20 cellular contexts compared by ENCODE assay signal in the genomic region with DNA sequence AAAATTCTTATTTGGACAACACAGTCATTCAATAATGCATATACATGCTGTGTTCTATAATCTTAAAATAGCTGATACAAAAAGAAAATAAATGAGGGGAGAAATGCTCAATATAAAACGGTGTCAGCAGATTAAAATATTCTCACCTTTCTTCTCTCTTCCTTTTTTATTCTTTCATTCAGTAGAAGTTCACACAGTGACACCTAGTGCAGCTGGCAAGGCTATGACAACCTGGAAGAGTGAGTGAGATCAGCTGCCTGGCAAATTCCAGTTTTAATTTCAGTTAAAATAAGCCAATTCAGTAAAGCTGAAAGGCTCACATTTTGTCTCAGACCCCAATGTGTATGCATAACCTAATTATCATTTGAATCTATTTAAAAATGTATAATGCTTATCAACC.
DNase-seq lines count a peak whose midpoint lies in the region; ATAC-seq and TF ChIP-seq lines count a peak whose summit lies in the region.
"Had no signal": no experiment of that assay in that cellular context is flagged by ENCODE, and none has a peak within 500 bp of the region (broad histone marks: within the 10 kb centered on the region; RNA-seq: fewer than 3 reads in every experiment).

No MANE protein-coding gene starts in this region.

- ATAC-seq in HG03521 (IDR thresholded peaks at IDR 0.05; ENCODE audit: unreplicated experiment) (no peak), aorta (ENCODE audit: low FRiP score) (no peak)
- ATAC-seq: activated CD4-positive, alpha-beta T cell treated with anti-CD3 and anti-CD28 coated beads for 36 hours; left cardiac atrium; stimulated activated effector memory CD8-positive, alpha-beta T cell treated with anti-CD3 and anti-CD28 coated beads, Interleukin-12 subunit alpha, Interleukin-12 subunit beta, amount 100 ng/mL, for 72 hours had no signal

- 0 out of 2 replicates have a peak, but pooled peaks have one; percentile 17 for TF ChIP-seq CTCF in OCI-LY7 (conservative IDR thresholded peaks at IDR 0.05; ENCODE audit: low read length)
- peak; percentile 57 for TF ChIP-seq CTCF in chondrocyte (IDR thresholded peaks at IDR 0.05)
- TF ChIP-seq CTCF in retinal pigment epithelial cell (conservative IDR thresholded peaks at IDR 0.05; ENCODE audit: low read depth, low read length), result peak; percentile 59
- peak in 3 of 56 donors; percentile 7 to 15 (median 12) for TF ChIP-seq CTCF in dorsolateral prefrontal cortex (IDR thresholded peaks at IDR 0.05 in 54 of 56, conservative IDR thresholded peaks at IDR 0.05 in 2 of 56; ENCODE audit: low read depth in 1 of 56, partially characterized antibody in 56 of 56)

- peaks cover 5% of the 10 kb centered on the region for H3K36me3 Mint-ChIP-seq in chondrocyte (ENCODE audit: low read depth)
- H3K36me3 Mint-ChIP-seq: stimulated activated effector memory CD8-positive, alpha-beta T cell treated with anti-CD3 and anti-CD28 coated beads, Interleukin-12 subunit alpha, Interleukin-12 subunit beta, amount 100 ng/mL, for 72 hours had no signal

- no peaks in the 10 kb centered on the region for H3K4me1 Mint-ChIP-seq in chondrocyte (ENCODE audit: low read depth)
- H3K4me1 Mint-ChIP-seq: activated CD4-positive, alpha-beta T cell treated with anti-CD3 and anti-CD28 coated beads for 36 hours; stimulated activated effector memory CD8-positive, alpha-beta T cell treated with anti-CD3 and anti-CD28 coated beads, Interleukin-12 subunit alpha, Interleukin-12 subunit beta, amount 100 ng/mL, for 72 hours had no signal

- H3K4me2 ChIP-seq in OCI-LY7 (ENCODE audit: low read length), result no peak overlapping the region
- H3K4me2 ChIP-seq: smooth muscle cell had no signal

- H3K4me1 ChIP-seq in OCI-LY7 (ENCODE audit: insufficient read depth, low read length, poor library complexity, severe bottlenecking) (no peaks in the 10 kb centered on the region), aorta (ENCODE audit: control insufficient read depth in 1 of 2, insufficient read depth in 2 of 2, low read length in 2 of 2) (no peaks in the 10 kb centered on the region)
- H3K4me1 ChIP-seq: tibial nerve had no signal

- H3K4me3 ChIP-seq in OCI-LY7 (ENCODE audit: low read depth, low read length, poor library complexity, severe bottlenecking), result no peak overlapping the region
- H3K4me3 ChIP-seq in retinal pigment epithelial cell (ENCODE audit: low read length), result no peak overlapping the region
- H3K4me3 ChIP-seq in aorta (ENCODE audit: low read length in 2 of 2), result no peak overlapping the region
- no peak overlapping the region for H3K4me3 ChIP-seq in dorsolateral prefrontal cortex
- H3K4me3 ChIP-seq: smooth muscle cell, tibial nerve had no signal

- POLR2A ChIA-PET in OCI-LY7 (lab: Charles Lee), result no interaction called here

- no peak overlapping the region for H2AFZ ChIP-seq in OCI-LY7 (ENCODE audit: low read length)

- H3K27me3 ChIP-seq in aorta (ENCODE audit: control insufficient read depth in 1 of 2, insufficient read depth in 2 of 2, low read length in 1 of 2) (no peaks in the 10 kb centered on the region), dorsolateral prefrontal cortex (peaks cover 0 to 3% (median 0%) of the 10 kb centered on the region in 45 donors)
- H3K27me3 ChIP-seq: tibial nerve had no signal

- no peak overlapping the region for H3K4me3 Mint-ChIP-seq in chondrocyte (ENCODE audit: unreplicated experiment)
- H3K4me3 Mint-ChIP-seq: activated CD4-positive, alpha-beta T cell treated with anti-CD3 and anti-CD28 coated beads for 36 hours; HFFc6; stimulated activated effector memory CD8-positive, alpha-beta T cell treated with anti-CD3 and anti-CD28 coated beads, Interleukin-12 subunit alpha, Interleukin-12 subunit beta, amount 100 ng/mL, for 72 hours; T-helper 2 cell treated with Interferon-gamma antibody and Interleukin-4, amounts not matched to agents 5 μg/mL and 100 μg/mL, for 36 hours had no signal

- H3K9me2 ChIP-seq in OCI-LY7 (ENCODE audit: insufficient read depth, low read length), result no peaks in the 10 kb centered on the region

- DNase-seq in NCI-H2171 treated with DMSO at 0.1 percent for 48 hours (lab: John Stamatoyannopoulos, UW) (peak; percentile 23), NCI-H2171 (lab: John Stamatoyannopoulos, UW) (no peak), OCI-LY7 (ENCODE audit: low spot score) (no peak), chondrocyte (ENCODE audit: low spot score) (no peak), retinal pigment epithelial cell (ENCODE audit: low read depth) (no peak), aorta (no peak), dorsolateral prefrontal cortex (no peak)
- DNase-seq: ACHN; activated CD4-positive, alpha-beta T cell treated with anti-CD3 and anti-CD28 coated beads for 36 hours; activated naive CD4-positive, alpha-beta T cell treated with Interleukin-2 at 50 U/mL for 16 hours; effector CD4-positive, alpha-beta T cell; HFFc6; left cardiac atrium; NCI-H1417 treated with DMSO at 0.1 percent for 48 hours; NCI-H524 had no signal

- no peaks in the 10 kb centered on the region for H4K20me1 ChIP-seq in OCI-LY7 (ENCODE audit: insufficient read depth, low read length)

- intact Hi-C loops in OCI-LY7 (cut with micrococcal nuclease; ENCODE audit: unreplicated experiment), result no loop called here
- intact Hi-C loops in aorta (cut with DNase I), result no loop called here
- intact Hi-C loops in dorsolateral prefrontal cortex (cut with DNase I), result no loop called here

- no TSS peak for BruUV-seq in OCI-LY7 (replicated peaks; lab: Mats Ljungman, UMichigan)

- H3K27ac ChIP-seq in OCI-LY7 (ENCODE audit: low read depth, low read length, poor library complexity, severe bottlenecking) (no peak overlapping the region), aorta (ENCODE audit: low read depth in 1 of 2, low read length in 2 of 2) (no peak overlapping the region), dorsolateral prefrontal cortex (no peak overlapping the region)
- H3K27ac ChIP-seq: tibial nerve had no signal

- H3K27ac Mint-ChIP-seq in chondrocyte (ENCODE audit: unreplicated experiment), result no peak overlapping the region
- H3K27ac Mint-ChIP-seq: activated CD4-positive, alpha-beta T cell treated with anti-CD3 and anti-CD28 coated beads for 36 hours; HFFc6; stimulated activated effector memory CD8-positive, alpha-beta T cell treated with anti-CD3 and anti-CD28 coated beads, Interleukin-12 subunit alpha, Interleukin-12 subunit beta, amount 100 ng/mL, for 72 hours; T-helper 2 cell treated with Interferon-gamma antibody and Interleukin-4, amounts not matched to agents 5 μg/mL and 100 μg/mL, for 36 hours had no signal

- CTCF ChIA-PET in OCI-LY7 (lab: Charles Lee; ENCODE audit: unreplicated experiment), result interaction anchor here (0.8 kb wide), 1 partner anchor 13 kb away, joined by 3 read pairs; no protein-coding TSS in a partner anchor

- WGBS in aorta, 2 donors, result 15 to 17% methylated on average over 1 of the region's 1 CpG

- H3K9me3 ChIP-seq in OCI-LY7 (ENCODE audit: low read length) (no peaks in the 10 kb centered on the region), aorta (ENCODE audit: control insufficient read depth, low read length) (no peaks in the 10 kb centered on the region)

- no peaks in the 10 kb centered on the region for H3K36me3 ChIP-seq in OCI-LY7 (ENCODE audit: insufficient read depth, low read length)
- H3K36me3 ChIP-seq in aorta (ENCODE audit: control insufficient read depth in 1 of 2, insufficient read depth in 2 of 2, low read length in 1 of 2), result no peaks in the 10 kb centered on the region
- H3K36me3 ChIP-seq: tibial nerve had no signal

- H3K27me3 Mint-ChIP-seq in chondrocyte (ENCODE audit: low read depth), result no peaks in the 10 kb centered on the region
- H3K27me3 Mint-ChIP-seq: activated CD4-positive, alpha-beta T cell treated with anti-CD3 and anti-CD28 coated beads for 36 hours had no signal

- H3K79me2 ChIP-seq in OCI-LY7 (ENCODE audit: insufficient read depth, low read depth, low read length), result no peaks in the 10 kb centered on the region

- H3K9me3 Mint-ChIP-seq in chondrocyte (ENCODE audit: low read depth), result peaks cover 13% of the 10 kb centered on the region
